Comparison of ENCODE assay signal across 15 cellular contexts in genomic region chr2:45890819-45891218, GRCh38.
DNase-seq lines count a peak whose midpoint lies in the region; ATAC-seq and TF ChIP-seq lines count a peak whose summit lies in the region.
"Had no signal": no experiment of that assay in that cellular context is flagged by ENCODE, and none has a peak within 500 bp of the region (broad histone marks: within the 10 kb centered on the region; RNA-seq: fewer than 3 reads in every experiment).

No MANE protein-coding gene starts in this region.

- no peaks in the 10 kb centered on the region for H3K9me3 Mint-ChIP-seq in activated T-helper 2 cell treated with anti-CD3 and anti-CD28 coated beads, Interferon-gamma antibody, Interleukin-2, Interleukin-4, amounts not matched to agents 10 μg/mL and 5 μg/mL and 100 μg/mL, durations not matched to agents 14 hours and 24 hours and 36 hours
- no peaks in the 10 kb centered on the region for H3K9me3 Mint-ChIP-seq in naive thymus-derived CD4-positive, alpha-beta T cell

- intact Hi-C loops in activated T-helper 2 cell treated with anti-CD3 and anti-CD28 coated beads, Interferon-gamma antibody, Interleukin-2, Interleukin-4, amounts not matched to agents 10 μg/mL and 5 μg/mL and 100 μg/mL, durations not matched to agents 14 hours and 24 hours and 36 hours (cut with micrococcal nuclease), result no loop called here
- intact Hi-C loops in naive thymus-derived CD4-positive, alpha-beta T cell (cut with micrococcal nuclease), result loop anchor here in 1 of 2 donors (1.0 to 2.0 kb wide), 2 partner anchors 31 to 240 kb away; partner anchors contain the start of gene PRKCE

- no peaks in the 10 kb centered on the region for H3K9me3 ChIP-seq in Loucy (ENCODE audit: insufficient read depth, low read depth, low read length)
- no peaks in the 10 kb centered on the region for H3K9me3 ChIP-seq in naive thymus-derived CD4-positive, alpha-beta T cell (ENCODE audit: control insufficient read depth in 2 of 3, low read length in 3 of 3)
- H3K9me3 ChIP-seq: prostate gland had no signal

- H3K79me2 ChIP-seq in Loucy (ENCODE audit: insufficient read depth, low read length), result peaks cover 48% of the 10 kb centered on the region

- H3K27me3 ChIP-seq in Loucy (ENCODE audit: insufficient read depth, low read length, poor library complexity, severe bottlenecking), result no peaks in the 10 kb centered on the region
- H3K27me3 ChIP-seq in naive thymus-derived CD4-positive, alpha-beta T cell (ENCODE audit: control insufficient read depth in 2 of 2, insufficient read depth in 2 of 2, low read length in 2 of 2), result no peaks in the 10 kb centered on the region

- H3K4me2 ChIP-seq in Loucy (ENCODE audit: low read depth, low read length, poor library complexity, severe bottlenecking), result peak overlapping the region; percentile 44

- H3K27ac Mint-ChIP-seq in activated T-helper 2 cell treated with anti-CD3 and anti-CD28 coated beads, Interferon-gamma antibody, Interleukin-2, Interleukin-4, amounts not matched to agents 10 μg/mL and 5 μg/mL and 100 μg/mL, durations not matched to agents 14 hours and 24 hours and 36 hours, result no peak overlapping the region
- peak overlapping the region; percentile 4 to 96 (median 87) for H3K27ac Mint-ChIP-seq in naive thymus-derived CD4-positive, alpha-beta T cell

- no peaks in the 10 kb centered on the region for H3K27me3 Mint-ChIP-seq in activated T-helper 2 cell treated with anti-CD3 and anti-CD28 coated beads, Interferon-gamma antibody, Interleukin-2, Interleukin-4, amounts not matched to agents 10 μg/mL and 5 μg/mL and 100 μg/mL, durations not matched to agents 14 hours and 24 hours and 36 hours (ENCODE audit: low read depth)
- no peaks in the 10 kb centered on the region for H3K27me3 Mint-ChIP-seq in naive thymus-derived CD4-positive, alpha-beta T cell

- TF ChIP-seq CTCF in Loucy (conservative IDR thresholded peaks at IDR 0.05; ENCODE audit: low read length), result no peak

- POLR2A ChIA-PET in naive thymus-derived CD4-positive, alpha-beta T cell (lab: Charles Lee), result no interaction called here

- peak overlapping the region; percentile 16 for H3K4me3 ChIP-seq in Loucy (ENCODE audit: low read length, poor library complexity, severe bottlenecking)
- H3K4me3 ChIP-seq in naive thymus-derived CD4-positive, alpha-beta T cell (ENCODE audit: low read length), result peak overlapping the region; percentile 3
- H3K4me3 ChIP-seq: prostate gland had no signal

- H3K9me2 ChIP-seq in Loucy (replicated peaks; ENCODE audit: low read depth, low read length), result no peaks in the 10 kb centered on the region

- peaks cover 37% of the 10 kb centered on the region for H3K4me1 Mint-ChIP-seq in activated T-helper 2 cell treated with anti-CD3 and anti-CD28 coated beads, Interferon-gamma antibody, Interleukin-2, Interleukin-4, amounts not matched to agents 10 μg/mL and 5 μg/mL and 100 μg/mL, durations not matched to agents 14 hours and 24 hours and 36 hours (ENCODE audit: low read depth)
- H3K4me1 Mint-ChIP-seq in naive thymus-derived CD4-positive, alpha-beta T cell, result peaks cover 29 to 58% (median 49%) of the 10 kb centered on the region in 7 donors

- DNase-seq in DMS79 treated with DMSO at 0.1 percent for 48 hours (lab: John Stamatoyannopoulos, UW) (peak; percentile 39), DMS79 (lab: John Stamatoyannopoulos, UW) (no peak), NCI-H345 (lab: John Stamatoyannopoulos, UW) (no peak), SW480 (ENCODE audit: low spot score) (no peak), DMS 273 (lab: John Stamatoyannopoulos, UW; ENCODE audit: unreplicated experiment) (no peak)
- DNase-seq in activated T-helper 2 cell treated with anti-CD3 and anti-CD28 coated beads, Interferon-gamma antibody, Interleukin-2, Interleukin-4, amounts not matched to agents 10 μg/mL and 5 μg/mL and 100 μg/mL, durations not matched to agents 14 hours and 24 hours and 36 hours (ENCODE audit: low spot score), result peak; percentile 14
- peak in 7 of 9 donors; percentile 45 to 79 (median 67) for DNase-seq in naive thymus-derived CD4-positive, alpha-beta T cell
- DNase-seq: activated CD8-positive, alpha-beta memory T cell treated with anti-CD3 and anti-CD28 coated beads, Interleukin-2, amount 50 U/mL, for 4 hours; left cardiac atrium; NCI-H510A treated with DMSO at 0.1 percent for 48 hours; SW 1271; trophoblast cell had no signal

- ATAC-seq in naive thymus-derived CD4-positive, alpha-beta T cell, result peak; percentile 71

- peak overlapping the region; percentile 58 for H3K27ac ChIP-seq in naive thymus-derived CD4-positive, alpha-beta T cell (ENCODE audit: low read depth, low read length)
- H3K27ac ChIP-seq: 22Rv1, prostate gland had no signal

- peaks cover 10% of the 10 kb centered on the region for H3F3A ChIP-seq in Loucy (ENCODE audit: low read depth)

- H3K36me3 Mint-ChIP-seq in activated T-helper 2 cell treated with anti-CD3 and anti-CD28 coated beads, Interferon-gamma antibody, Interleukin-2, Interleukin-4, amounts not matched to agents 10 μg/mL and 5 μg/mL and 100 μg/mL, durations not matched to agents 14 hours and 24 hours and 36 hours (ENCODE audit: low read depth), result no peaks in the 10 kb centered on the region
- no peaks in the 10 kb centered on the region for H3K36me3 Mint-ChIP-seq in naive thymus-derived CD4-positive, alpha-beta T cell

- no peaks in the 10 kb centered on the region for H3K36me3 ChIP-seq in Loucy (ENCODE audit: insufficient read depth, low read length)
- H3K36me3 ChIP-seq in naive thymus-derived CD4-positive, alpha-beta T cell (ENCODE audit: control insufficient read depth in 2 of 3, insufficient read depth in 3 of 3, low read length in 3 of 3), result no peaks in the 10 kb centered on the region
- H3K36me3 ChIP-seq: prostate gland had no signal

- peak overlapping the region; percentile 43 for H3K9ac ChIP-seq in Loucy (ENCODE audit: low read depth, low read length, poor library complexity, severe bottlenecking)

- CTCF ChIA-PET in naive thymus-derived CD4-positive, alpha-beta T cell (lab: Charles Lee), result interaction anchor here (0.7 kb wide), 2 partner anchors 24 to 1196 kb away, joined by 3 read pairs; no protein-coding TSS in a partner anchor

- peaks cover 81% of the 10 kb centered on the region for H3K4me1 ChIP-seq in Loucy (ENCODE audit: insufficient read depth, low read length, poor library complexity, severe bottlenecking)
- peaks cover 0 to 40% of the 10 kb centered on the region in 2 donors for H3K4me1 ChIP-seq in naive thymus-derived CD4-positive, alpha-beta T cell (ENCODE audit: control insufficient read depth in 2 of 2, insufficient read depth in 2 of 2, low read length in 2 of 2)

- no peaks in the 10 kb centered on the region for H4K20me1 ChIP-seq in Loucy (ENCODE audit: insufficient read depth, low read length, poor library complexity, severe bottlenecking)

- no peak overlapping the region for H3K4me3 Mint-ChIP-seq in activated T-helper 2 cell treated with anti-CD3 and anti-CD28 coated beads, Interferon-gamma antibody, Interleukin-2, Interleukin-4, amounts not matched to agents 10 μg/mL and 5 μg/mL and 100 μg/mL, durations not matched to agents 14 hours and 24 hours and 36 hours (ENCODE audit: low read depth)
- H3K4me3 Mint-ChIP-seq in naive thymus-derived CD4-positive, alpha-beta T cell, result peak overlapping the region; percentile 42 to 76 (median 66)

- H2AFZ ChIP-seq in Loucy (ENCODE audit: low read length), result no peak overlapping the region

Comparison
In these comparisons a context has a peak if more than half of its experiments do, and no peak if none do; other contexts are left out.
1. DNase-seq: peak in DMS79 treated with DMSO at 0.1 percent for 48 hours (single experiment), activated T-helper 2 cell treated with anti-CD3 and anti-CD28 coated beads, Interferon-gamma antibody, Interleukin-2, Interleukin-4, amounts not matched to agents 10 μg/mL and 5 μg/mL and 100 μg/mL, durations not matched to agents 14 hours and 24 hours and 36 hours (single experiment) and naive thymus-derived CD4-positive, alpha-beta T cell (7 of 9); none in DMS79 (single experiment), NCI-H345 (single experiment), SW480 (single experiment) and DMS 273 (single experiment).